In the genomic region with DNA sequence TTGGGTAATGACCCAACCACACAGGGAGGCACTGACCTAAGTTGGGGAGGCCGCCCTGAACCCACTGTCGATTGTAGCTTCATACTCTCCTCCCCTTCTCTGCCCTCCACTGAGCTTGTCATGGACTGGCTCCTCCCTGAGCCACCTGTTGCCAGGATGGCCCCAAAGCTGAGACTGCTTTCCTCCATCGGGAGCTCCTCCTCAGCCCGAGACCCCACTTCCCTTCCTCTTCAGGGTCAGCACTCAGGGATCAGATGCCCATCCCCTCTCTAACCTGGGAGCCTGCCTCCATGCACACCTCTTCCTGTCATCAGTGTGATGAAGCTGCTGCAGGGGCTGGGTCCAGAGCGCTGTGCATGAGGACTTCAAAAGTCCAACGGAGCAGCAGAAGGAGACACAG, we compare ENCODE assay signal across 21 cellular contexts.
"Had no signal": no experiment of that assay in that cellular context is flagged by ENCODE, and none has a peak within 500 bp of the region (broad histone marks: within the 10 kb centered on the region; RNA-seq: fewer than 3 reads in every experiment).

No MANE protein-coding gene starts in this region.

- H3K4me3 ChIP-seq: colonic mucosa, heart left ventricle, left lung, lower lobe of right lung, sigmoid colon, skin epidermis, stomach, thoracic aorta, transverse colon had no signal

- H3K4me1 Mint-ChIP-seq: nephron had no signal

- H3K27ac ChIP-seq: colonic mucosa, heart left ventricle, left lung, lower lobe of right lung, neutrophil, sigmoid colon, skin epidermis, stomach, thoracic aorta, transverse colon had no signal

- H3K9me3 ChIP-seq: colonic mucosa, lower lobe of right lung, neutrophil, sigmoid colon, thoracic aorta, transverse colon had no signal

- H3K4me3 Mint-ChIP-seq: memory B cell, naive B cell, nephron had no signal

- H3K27me3 ChIP-seq: colonic mucosa had no signal

- DNase-seq: colonic mucosa; dermis blood vessel endothelial cell; effector CD4-positive, alpha-beta T cell; foreskin melanocyte; heart left ventricle; hippocampal formation; left lung; lower lobe of right lung; midbrain; naive B cell; sigmoid colon; stimulated activated CD4-positive, alpha-beta T cell treated with anti-CD3 and anti-CD28 coated beads, Interleukin-12 subunit alpha, Interleukin-12 subunit beta, amount 100 ng/mL, for 4 hours; stimulated activated naive CD4-positive, alpha-beta T cell; stomach; substantia nigra; transverse colon had no signal

- H3K4me1 ChIP-seq: colonic mucosa, heart left ventricle, left lung, lower lobe of right lung, sigmoid colon, transverse colon had no signal

- H3K27ac Mint-ChIP-seq: memory B cell, naive B cell, nephron had no signal

- ATAC-seq: heart left ventricle, left lung, lower lobe of right lung had no signal

- H3K36me3 ChIP-seq: colonic mucosa, heart left ventricle, left lung, lower lobe of right lung, neutrophil, sigmoid colon, stomach, thoracic aorta, transverse colon had no signal
